ENCODE assay signal across 20 cellular contexts in the genomic region with DNA sequence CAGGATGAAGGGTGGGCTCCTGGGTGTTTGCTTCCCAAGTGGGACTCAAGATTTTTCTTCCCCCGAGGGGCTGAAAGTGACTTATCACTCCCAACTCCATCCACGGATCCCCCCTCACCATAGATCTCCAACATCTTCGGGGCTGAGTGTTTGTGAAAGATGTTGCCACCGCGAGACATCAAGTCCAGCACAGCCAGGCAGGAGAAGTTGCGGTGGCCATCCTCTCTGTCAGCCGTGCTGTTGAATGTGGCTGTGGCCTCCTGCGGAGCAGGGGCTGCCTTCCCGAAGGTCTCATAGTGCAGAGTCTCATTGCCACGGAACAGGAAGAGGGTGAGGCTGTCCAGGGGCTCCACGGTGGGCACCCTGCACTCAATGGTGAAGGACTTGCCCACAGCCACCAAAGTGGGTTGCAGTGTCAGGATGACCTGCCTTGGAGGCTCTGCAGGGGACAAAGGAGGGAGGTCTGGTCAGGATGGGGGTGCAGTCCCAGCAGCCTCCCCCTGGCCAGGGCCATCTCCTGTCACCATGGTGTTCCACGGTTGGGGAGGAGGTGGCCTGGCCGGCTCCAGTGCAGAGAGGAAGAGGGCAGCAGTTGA. TPM values are rescaled to one million over a fixed set of nuclear protein-coding genes. Genes with fewer than 3 reads are reported as not detected.
DNase-seq lines count a peak whose midpoint lies in the region; ATAC-seq and TF ChIP-seq lines count a peak whose summit lies in the region.
"Had no signal": no experiment of that assay in that cellular context is flagged by ENCODE, and none has a peak within 500 bp of the region (broad histone marks: within the 10 kb centered on the region; RNA-seq: fewer than 3 reads in every experiment).

No MANE protein-coding gene starts in this region.

- no peak overlapping the region for H3K27ac ChIP-seq in naive thymus-derived CD4-positive, alpha-beta T cell (ENCODE audit: low read depth, low read length)
- no peak overlapping the region for H3K27ac ChIP-seq in left lung
- H3K27ac ChIP-seq: ovary, SJSA1, thoracic aorta had no signal

- no peak overlapping the region for H3K4me3 ChIP-seq in naive thymus-derived CD4-positive, alpha-beta T cell (ENCODE audit: low read length)
- H3K4me3 ChIP-seq in left lung: no peak overlapping the region
- H3K4me3 ChIP-seq: ovary, SJSA1, skin epidermis, thoracic aorta had no signal

- H3K27me3 ChIP-seq in naive thymus-derived CD4-positive, alpha-beta T cell (ENCODE audit: control insufficient read depth in 2 of 2, insufficient read depth in 2 of 2, low read length in 2 of 2): no peaks in the 10 kb centered on the region
- peaks cover 0 to 15% of the 10 kb centered on the region in 2 donors for H3K27me3 ChIP-seq in left lung
- H3K27me3 ChIP-seq: ovary had no signal

- H3K4me1 ChIP-seq in naive thymus-derived CD4-positive, alpha-beta T cell (ENCODE audit: control insufficient read depth in 2 of 2, insufficient read depth in 2 of 2, low read length in 2 of 2): peaks cover 23 to 25% of the 10 kb centered on the region in 2 donors
- peaks cover 26 to 64% of the 10 kb centered on the region in 2 donors for H3K4me1 ChIP-seq in left lung
- H3K4me1 ChIP-seq: SJSA1 had no signal

- TF ChIP-seq CTCF in CD14-positive monocyte (IDR thresholded peaks at IDR 0.05): no peak
- no peak for TF ChIP-seq CTCF in left lung (IDR thresholded peaks at IDR 0.05)

- intact Hi-C loops in CD14-positive monocyte (cut with micrococcal nuclease) (no loop called here), left lung (cut with DNase I) (no loop called here)
- intact Hi-C loops in naive thymus-derived CD4-positive, alpha-beta T cell (cut with micrococcal nuclease): no loop called here

- CTCF ChIA-PET in activated CD4-positive, alpha-beta memory T cell treated with anti-CD3 and anti-CD28 coated beads, Interleukin-2, amount 10 ng/mL, durations not matched to agents 7 days and 5 days (lab: Charles Lee): no interaction called here
- CTCF ChIA-PET in naive thymus-derived CD4-positive, alpha-beta T cell (lab: Charles Lee): interaction anchor here (0.7 kb wide), 1 partner anchor 9 kb away, joined by 3 read pairs; no protein-coding TSS in a partner anchor

- peaks cover 39 to 53% of the 10 kb centered on the region in 2 donors for H3K36me3 Mint-ChIP-seq in CD14-positive monocyte
- H3K36me3 Mint-ChIP-seq in activated CD4-positive, alpha-beta memory T cell treated with anti-CD3 and anti-CD28 coated beads, Interleukin-2, amount 10 ng/mL, durations not matched to agents 7 days and 5 days (ENCODE audit: low read depth): peaks cover 52% of the 10 kb centered on the region
- peaks cover 0 to 11% (median 0%) of the 10 kb centered on the region in 5 donors for H3K36me3 Mint-ChIP-seq in naive thymus-derived CD4-positive, alpha-beta T cell

- DNase-seq in AG20443 (ENCODE audit: low spot score) (peak; percentile 2), CD14-positive monocyte (ENCODE audit: low spot score) (peak; percentile 26), left lung (no peak), superior temporal gyrus (ENCODE audit: extremely low spot score) (no peak)
- no peak for DNase-seq in activated CD4-positive, alpha-beta memory T cell treated with anti-CD3 and anti-CD28 coated beads, Interleukin-2, amount 10 ng/mL, durations not matched to agents 7 days and 5 days
- DNase-seq in naive thymus-derived CD4-positive, alpha-beta T cell: no peak
- DNase-seq: central memory CD4-positive, alpha-beta T cell; DMS153; HFFc6; Kasumi-1; NCI-H1417; NCI-H774; ovary; PC-3 had no signal

- peaks cover 7 to 67% (median 16%) of the 10 kb centered on the region in 3 experiments for H3K36me3 ChIP-seq in naive thymus-derived CD4-positive, alpha-beta T cell (ENCODE audit: control insufficient read depth in 2 of 3, insufficient read depth in 3 of 3, low read length in 3 of 3)
- H3K36me3 ChIP-seq in left lung: peaks cover 0 to 29% of the 10 kb centered on the region in 2 donors
- H3K36me3 ChIP-seq: ovary, SJSA1, thoracic aorta had no signal

- no peak for ATAC-seq in naive thymus-derived CD4-positive, alpha-beta T cell
- no peak for ATAC-seq in GM18868 (IDR thresholded peaks at IDR 0.05; ENCODE audit: unreplicated experiment)
- ATAC-seq in left lung: no peak
- ATAC-seq: left colon, PC-3 had no signal

- POLR2A ChIA-PET in activated CD4-positive, alpha-beta memory T cell treated with anti-CD3 and anti-CD28 coated beads, Interleukin-2, amount 10 ng/mL, durations not matched to agents 7 days and 5 days (lab: Charles Lee): interaction anchor here (0.8 to 4.4 kb wide), 3 partner anchors 10 to 17 kb away, joined by 3 to 13 read pairs (median 5); a partner anchor contains a TSS
- POLR2A ChIA-PET in naive thymus-derived CD4-positive, alpha-beta T cell (lab: Charles Lee): no interaction called here

- no peak overlapping the region for H3K4me3 Mint-ChIP-seq in CD14-positive monocyte
- H3K4me3 Mint-ChIP-seq in activated CD4-positive, alpha-beta memory T cell treated with anti-CD3 and anti-CD28 coated beads, Interleukin-2, amount 10 ng/mL, durations not matched to agents 7 days and 5 days: no peak overlapping the region
- H3K4me3 Mint-ChIP-seq in naive thymus-derived CD4-positive, alpha-beta T cell: no peak overlapping the region
- H3K4me3 Mint-ChIP-seq: B cell, HFFc6 had no signal

- H3K9me3 Mint-ChIP-seq in CD14-positive monocyte: peaks cover 0 to 3% (median 0%) of the 10 kb centered on the region in 7 donors
- H3K9me3 Mint-ChIP-seq in activated CD4-positive, alpha-beta memory T cell treated with anti-CD3 and anti-CD28 coated beads, Interleukin-2, amount 10 ng/mL, durations not matched to agents 7 days and 5 days: no peaks in the 10 kb centered on the region
- H3K9me3 Mint-ChIP-seq in naive thymus-derived CD4-positive, alpha-beta T cell: peaks cover 0 to 2% (median 0%) of the 10 kb centered on the region in 11 donors
- H3K9me3 Mint-ChIP-seq: HFFc6 had no signal

- peak overlapping the region in 4 of 7 donors; percentile 43 to 86 (median 64) for H3K27ac Mint-ChIP-seq in CD14-positive monocyte
- H3K27ac Mint-ChIP-seq in activated CD4-positive, alpha-beta memory T cell treated with anti-CD3 and anti-CD28 coated beads, Interleukin-2, amount 10 ng/mL, durations not matched to agents 7 days and 5 days: peak overlapping the region; percentile 21
- peak overlapping the region in 5 of 9 donors; percentile 48 to 81 (median 57) for H3K27ac Mint-ChIP-seq in naive thymus-derived CD4-positive, alpha-beta T cell
- H3K27ac Mint-ChIP-seq: B cell, HFFc6 had no signal

- peaks cover 10 to 19% (median 14%) of the 10 kb centered on the region in 3 donors for H3K27me3 Mint-ChIP-seq in CD14-positive monocyte (ENCODE audit: low read depth in 3 of 3)
- no peaks in the 10 kb centered on the region for H3K27me3 Mint-ChIP-seq in activated CD4-positive, alpha-beta memory T cell treated with anti-CD3 and anti-CD28 coated beads, Interleukin-2, amount 10 ng/mL, durations not matched to agents 7 days and 5 days
- H3K27me3 Mint-ChIP-seq in naive thymus-derived CD4-positive, alpha-beta T cell: no peaks in the 10 kb centered on the region

- H3K4me1 Mint-ChIP-seq in CD14-positive monocyte: peaks cover 50% of the 10 kb centered on the region
- H3K4me1 Mint-ChIP-seq in activated CD4-positive, alpha-beta memory T cell treated with anti-CD3 and anti-CD28 coated beads, Interleukin-2, amount 10 ng/mL, durations not matched to agents 7 days and 5 days: peaks cover 48% of the 10 kb centered on the region
- H3K4me1 Mint-ChIP-seq in naive thymus-derived CD4-positive, alpha-beta T cell: peaks cover 27 to 52% (median 45%) of the 10 kb centered on the region in 7 donors

- no peaks in the 10 kb centered on the region for H3K9me3 ChIP-seq in naive thymus-derived CD4-positive, alpha-beta T cell (ENCODE audit: control insufficient read depth in 2 of 3, low read length in 3 of 3)
- no peaks in the 10 kb centered on the region for H3K9me3 ChIP-seq in left lung
- H3K9me3 ChIP-seq: ovary, SJSA1, thoracic aorta had no signal

RNA-seq across cellular contexts. Expression of a gene that starts 5.5 kb away (rescaled TPM):
- polyA plus RNA-seq in CD14-positive monocyte: 1 to 10 TPM; 1.4 to 2.1 TPM
- total RNA-seq in activated CD4-positive, alpha-beta memory T cell treated with anti-CD3 and anti-CD28 coated beads, Interleukin-2, amount 10 ng/mL, durations not matched to agents 7 days and 5 days: 10 to 100 TPM; 12.0 to 15.1 TPM
- 1 to 10 TPM in 1 of 5 experiments, under 1 TPM in 2, not detected in 2; 0.29 to 2.8 (median 0.40) TPM for total RNA-seq in naive thymus-derived CD4-positive, alpha-beta T cell
- 1 to 10 TPM; 5.5 to 6.0 TPM for polyA plus RNA-seq in naive thymus-derived CD4-positive, alpha-beta T cell
- 1 to 10 TPM; 1.0 to 5.0 TPM for total RNA-seq in left lung
- total RNA-seq: B cell, thoracic aorta had no signal

RNA-seq across cellular contexts. Expression of a gene that starts 16.8 kb away (rescaled TPM):
- polyA plus RNA-seq in CD14-positive monocyte: 100 to 1,000 TPM; 174 to 186 TPM
- total RNA-seq in activated CD4-positive, alpha-beta memory T cell treated with anti-CD3 and anti-CD28 coated beads, Interleukin-2, amount 10 ng/mL, durations not matched to agents 7 days and 5 days: 100 to 1,000 TPM; 118 to 122 TPM
- total RNA-seq in naive thymus-derived CD4-positive, alpha-beta T cell: 100 to 1,000 TPM in 2 of 5 experiments, 10 to 100 TPM in 3; 60.9 to 132 (median 92.3) TPM
- polyA plus RNA-seq in naive thymus-derived CD4-positive, alpha-beta T cell: 100 to 1,000 TPM; 400 to 414 TPM
- total RNA-seq in left lung: 10 to 100 TPM; 32.3 to 46.9 TPM
- total RNA-seq: PC-3 had no signal

RNA-seq across cellular contexts. Expression of a gene that starts 30.9 kb away (rescaled TPM):
- not detected for polyA plus RNA-seq in CD14-positive monocyte
- total RNA-seq in activated CD4-positive, alpha-beta memory T cell treated with anti-CD3 and anti-CD28 coated beads, Interleukin-2, amount 10 ng/mL, durations not matched to agents 7 days and 5 days: under 1 TPM; 0.08 to 0.13 TPM
- total RNA-seq in naive thymus-derived CD4-positive, alpha-beta T cell: under 1 TPM in 4 of 5 experiments, not detected in 1; 0.03 to 0.15 (median 0.07) TPM
- polyA plus RNA-seq in naive thymus-derived CD4-positive, alpha-beta T cell: not detected
- under 1 TPM; 0.05 to 0.17 TPM for total RNA-seq in left lung
- total RNA-seq: HFFc6, PC-3, SJSA1 had no signal

Comparison
In these comparisons a context has a peak if more than half of its experiments do, and no peak if none do; other contexts are left out.
1. DNase-seq: peak in AG20443 (single experiment) and CD14-positive monocyte (single experiment); none in activated CD4-positive, alpha-beta memory T cell treated with anti-CD3 and anti-CD28 coated beads, Interleukin-2, amount 10 ng/mL, durations not matched to agents 7 days and 5 days (single experiment), naive thymus-derived CD4-positive, alpha-beta T cell (0 of 9), left lung (0 of 2) and superior temporal gyrus (single experiment).
2. Peak in every context shown above with its lines, with median percentiles within 50 percentile points of each other: H3K27ac Mint-ChIP-seq.